8 cellular contexts compared by ENCODE assay signal in the genomic region with DNA sequence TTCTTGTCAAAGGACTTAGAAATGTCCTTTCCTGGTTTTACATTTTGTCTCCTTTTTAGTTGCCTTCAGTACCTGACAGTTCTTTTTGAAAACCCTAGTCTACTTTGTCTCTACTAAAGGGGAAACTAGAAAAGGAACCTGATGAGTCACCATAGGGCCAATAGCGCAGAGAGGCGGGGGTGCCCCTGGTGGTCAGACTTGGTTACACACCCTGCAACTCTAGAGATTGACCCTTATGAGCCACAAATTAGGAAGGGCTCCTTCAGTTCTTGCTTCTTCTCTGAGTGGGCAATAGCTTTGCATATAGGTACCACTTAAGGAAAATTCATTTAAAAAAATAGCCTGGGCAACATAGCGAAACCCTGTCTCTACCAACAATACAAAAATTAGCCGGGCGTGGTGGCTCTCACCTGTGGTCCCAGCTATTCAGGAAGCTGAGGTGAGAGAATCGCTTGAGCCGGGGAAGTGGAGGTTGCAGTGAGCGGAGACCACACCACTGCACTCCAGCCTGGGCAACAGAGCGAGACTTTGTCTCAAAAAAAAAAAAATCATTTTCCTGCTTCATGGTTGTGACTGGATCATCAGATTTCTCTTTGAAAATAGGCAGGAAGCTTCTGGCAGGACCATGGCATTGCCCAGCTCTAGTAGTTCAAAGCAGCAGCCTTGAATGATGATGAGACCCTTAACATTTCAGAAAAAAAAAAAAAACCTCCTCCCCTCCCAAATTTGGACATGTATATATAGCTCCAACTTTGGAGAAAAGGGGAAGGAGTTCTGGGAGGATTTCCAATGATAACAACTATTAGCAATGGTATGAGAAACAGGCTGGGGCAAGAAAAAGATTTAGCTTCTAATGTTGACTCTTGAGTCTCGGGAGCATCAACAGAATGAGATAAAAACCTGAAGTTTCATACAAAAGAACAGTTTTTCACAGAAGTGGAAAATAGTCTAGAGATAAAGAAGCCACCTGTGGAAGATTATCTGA.
A peak's percentile ranks its signal among the peaks of the same experiment; 100 is the strongest.
DNase-seq lines count a peak whose midpoint lies in the region; ATAC-seq and TF ChIP-seq lines count a peak whose summit lies in the region.

No MANE protein-coding gene starts in this region.

- peaks cover 39 to 54% of the 10 kb centered on the region in 2 donors for H3K36me3 ChIP-seq in duodenal mucosa (ENCODE audit: control insufficient read depth in 1 of 2, insufficient read depth in 2 of 2, low read length in 2 of 2)

- H3K9ac ChIP-seq in duodenal mucosa (ENCODE audit: low read depth in 1 of 2, low read length in 2 of 2) = no peak overlapping the region

- H3K27me3 ChIP-seq in duodenal mucosa (ENCODE audit: control insufficient read depth in 1 of 2, insufficient read depth in 2 of 2, low read length in 2 of 2) = no peaks in the 10 kb centered on the region

- DNase-seq in ACHN (peak; percentile 71), NCI-H446 treated with DMSO at 0.1 percent for 48 hours (lab: John Stamatoyannopoulos, UW) (peak; percentile 33), midbrain (lab: John Stamatoyannopoulos, UW) (peak; percentile 30)
- peak; percentile 83 to 89 for DNase-seq in activated CD4-positive, alpha-beta T cell treated with anti-CD3 and anti-CD28 coated beads, Interleukin-2, amount 50 U/mL, for 48 hours
- peak; percentile 61 to 67 for DNase-seq in stimulated activated CD8-positive, alpha-beta memory T cell treated with anti-CD3 and anti-CD28 coated beads, Interleukin-4, amount 100 ng/mL, for 4 hours (ENCODE audit: low read depth in 2 of 2, low spot score in 1 of 2)

- no peak for TF ChIP-seq POLR2A in GM18505 (IDR thresholded peaks at IDR 0.05; ENCODE audit: borderline replicate concordance, extremely low read depth, insufficient read depth, insufficient read length)

- H3K9me3 ChIP-seq in duodenal mucosa (ENCODE audit: control insufficient read depth in 1 of 2, low read length in 2 of 2) = no peaks in the 10 kb centered on the region

- H3K4me1 ChIP-seq in duodenal mucosa (ENCODE audit: control insufficient read depth in 1 of 2, insufficient read depth in 2 of 2, low read length in 2 of 2) = peaks cover 19 to 20% of the 10 kb centered on the region in 2 donors

- no peak overlapping the region for H3K4me3 ChIP-seq in duodenal mucosa (ENCODE audit: low read depth in 1 of 2, low read length in 2 of 2)

- in situ Hi-C loops in ACHN (cut with HindIII; ENCODE audit: low pct_ligation_motif_present, low pct_unique_long_range_greater_than_20kb, low sequenced_read_pairs) = no loop called here

- peak; percentile 90 for ATAC-seq in GM18505 (IDR thresholded peaks at IDR 0.05; ENCODE audit: unreplicated experiment)
- peak; percentile 95 for ATAC-seq in HG02885 (IDR thresholded peaks at IDR 0.05; ENCODE audit: poor library complexity, unreplicated experiment)

- peak overlapping the region; percentile 5 for H3K27ac ChIP-seq in duodenal mucosa (ENCODE audit: low read depth, low read length)

Comparison
In these comparisons a context has a peak if more than half of its experiments do, and no peak if none do; other contexts are left out.
1. DNase-seq: peak in every context shown above with its lines; median percentile 86 in activated CD4-positive, alpha-beta T cell treated with anti-CD3 and anti-CD28 coated beads, Interleukin-2, amount 50 U/mL, for 48 hours; 71 in ACHN; 64 in stimulated activated CD8-positive, alpha-beta memory T cell treated with anti-CD3 and anti-CD28 coated beads, Interleukin-4, amount 100 ng/mL, for 4 hours; 33 in NCI-H446 treated with DMSO at 0.1 percent for 48 hours; 30 in midbrain.